In the genomic region with DNA sequence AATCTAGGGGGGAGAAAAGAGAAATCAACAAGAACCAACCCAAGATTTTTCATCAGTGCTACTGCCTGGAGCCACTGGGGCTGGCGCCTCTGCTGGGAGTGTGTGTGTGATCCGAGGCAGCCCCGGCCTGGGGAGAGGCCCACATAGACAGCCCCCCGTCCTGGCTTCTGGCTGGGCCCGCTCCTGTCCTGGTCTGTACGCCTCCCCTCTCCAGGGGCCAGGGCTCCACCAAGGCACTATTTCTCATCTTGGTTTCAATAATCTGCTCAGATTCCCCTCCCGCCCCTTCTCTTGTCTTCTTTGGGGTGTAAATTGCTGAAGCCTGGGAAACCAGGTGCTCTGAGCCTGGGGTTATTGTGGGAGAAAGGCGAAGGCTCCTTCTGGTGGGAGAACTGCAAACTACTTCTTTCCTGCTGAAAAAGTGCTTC, we compare ENCODE assay signal across 9 cellular contexts. TPM values are rescaled to one million over a fixed set of nuclear protein-coding genes. Genes with fewer than 3 reads are reported as not detected.
DNase-seq lines count a peak whose midpoint lies in the region; ATAC-seq and TF ChIP-seq lines count a peak whose summit lies in the region.
"Had no signal": no experiment of that assay in that cellular context is flagged by ENCODE, and none has a peak within 500 bp of the region (broad histone marks: within the 10 kb centered on the region; RNA-seq: fewer than 3 reads in every experiment).

No MANE protein-coding gene starts in this region.

- H3K9me3 Mint-ChIP-seq in endodermal cell (no peaks in the 10 kb centered on the region), nephron progenitor cell (no peaks in the 10 kb centered on the region)
- H3K9me3 Mint-ChIP-seq: natural killer cell had no signal

- intact Hi-C loops in Right ventricle myocardium inferior (cut with DNase I) (loop anchor here (5.0 kb wide), 1 partner anchor 151 kb away; no protein-coding TSS in a partner anchor), uterus (cut with DNase I; ENCODE audit: low total_unique reads) (loop anchor here (10.0 kb wide), 1 partner anchor 108 kb away; the partner anchor contains the start of gene SLC38A10)

- H3K4me1 ChIP-seq in cardiac muscle cell (ENCODE audit: low read depth): peaks cover 57% of the 10 kb centered on the region
- H3K4me1 ChIP-seq in endodermal cell (ENCODE audit: control insufficient read depth, insufficient read depth, low read length): peaks cover 9% of the 10 kb centered on the region
- H3K4me1 ChIP-seq in uterus: peaks cover 0 to 36% of the 10 kb centered on the region in 2 donors

- peaks cover 26% of the 10 kb centered on the region for H3K27me3 Mint-ChIP-seq in endodermal cell (ENCODE audit: insufficient read depth)
- peaks cover 13% of the 10 kb centered on the region for H3K27me3 Mint-ChIP-seq in nephron progenitor cell (ENCODE audit: low read depth, poor library complexity)

- peak in 1 of 2 donors; percentile 59 for DNase-seq in cardiac muscle cell (ENCODE audit: low read depth in 1 of 2, low spot score in 1 of 2)
- no peak for DNase-seq in Right ventricle myocardium inferior (ENCODE audit: missing footprints)
- DNase-seq in endodermal cell: peak; percentile 85
- DNase-seq in nephron progenitor cell: no peak
- no peak for DNase-seq in uterus
- DNase-seq in activated effector memory CD4-positive, alpha-beta T cell treated with Interleukin-2 at 50 U/mL for 16 hours: no peak
- DNase-seq: natural killer cell had no signal

- H3K27me3 ChIP-seq in cardiac muscle cell (no peaks in the 10 kb centered on the region), endodermal cell (ENCODE audit: control insufficient read depth, insufficient read depth, low read length, poor library complexity, severe bottlenecking) (no peaks in the 10 kb centered on the region), uterus (no peaks in the 10 kb centered on the region)

- H3K4me1 Mint-ChIP-seq in endodermal cell (peaks cover 33% of the 10 kb centered on the region), nephron progenitor cell (peaks cover 84% of the 10 kb centered on the region)

- WGBS in endodermal cell (ENCODE audit: insufficient coverage in 1 of 2, insufficient read length in 1 of 2), 2 experiments: 39 to 60% methylated on average over 3 to 8 of the region's 8 CpGs

- H3K36me3 ChIP-seq in cardiac muscle cell: no peaks in the 10 kb centered on the region
- no peaks in the 10 kb centered on the region for H3K36me3 ChIP-seq in endodermal cell (ENCODE audit: control insufficient read depth, insufficient read depth, low read length)
- H3K36me3 ChIP-seq in uterus: no peaks in the 10 kb centered on the region

- no peak overlapping the region for H3K9ac ChIP-seq in endodermal cell (ENCODE audit: extremely low read depth, low read length, poor library complexity, severe bottlenecking)

- H3K4me3 ChIP-seq in cardiac muscle cell: no peak overlapping the region
- H3K4me3 ChIP-seq in endodermal cell (ENCODE audit: low read length): no peak overlapping the region
- H3K4me3 ChIP-seq in uterus: no peak overlapping the region

- H3K9me3 ChIP-seq in cardiac muscle cell (ENCODE audit: low read depth) (no peaks in the 10 kb centered on the region), endodermal cell (ENCODE audit: control insufficient read depth, low read length) (no peaks in the 10 kb centered on the region), uterus (no peaks in the 10 kb centered on the region)

- TF ChIP-seq CTCF in cardiac muscle cell (IDR thresholded peaks at IDR 0.05; ENCODE audit: low read depth, low read length): peak; percentile 23
- peak; percentile 47 for TF ChIP-seq CTCF in endodermal cell (conservative IDR thresholded peaks at IDR 0.05)
- no peak for TF ChIP-seq CTCF in nephron progenitor cell (IDR thresholded peaks at IDR 0.05)
- TF ChIP-seq CTCF in uterus (IDR thresholded peaks at IDR 0.05): peak in 2 of 4 experiments; percentile 13 to 23

- H3K27ac Mint-ChIP-seq in endodermal cell (peak overlapping the region; percentile 56), nephron progenitor cell (peak overlapping the region; percentile 93)
- H3K27ac Mint-ChIP-seq: natural killer cell had no signal

- H3K27ac ChIP-seq in cardiac muscle cell: peak overlapping the region; percentile 90
- no peak overlapping the region for H3K27ac ChIP-seq in endodermal cell (ENCODE audit: low read depth, low read length)
- peak overlapping the region; percentile 97 for H3K27ac ChIP-seq in uterus

- no peak for TF ChIP-seq POLR2A in uterus (IDR thresholded peaks at IDR 0.05)

- H3K36me3 Mint-ChIP-seq in endodermal cell (ENCODE audit: low read depth) (peaks cover 12% of the 10 kb centered on the region), nephron progenitor cell (ENCODE audit: low read depth) (peaks cover 7% of the 10 kb centered on the region)
- H3K36me3 Mint-ChIP-seq: natural killer cell had no signal

- H3K4me3 Mint-ChIP-seq in endodermal cell (peak overlapping the region; percentile 87), nephron progenitor cell (peak overlapping the region; percentile 93)
- H3K4me3 Mint-ChIP-seq: natural killer cell had no signal

- ATAC-seq in Right ventricle myocardium inferior (no peak), HG03175 (IDR thresholded peaks at IDR 0.05; ENCODE audit: unreplicated experiment) (no peak), HG03095 (IDR thresholded peaks at IDR 0.05; ENCODE audit: unreplicated experiment) (no peak)
- ATAC-seq: natural killer cell had no signal

RNA-seq across cellular contexts. Expression of gene BAHCC1, which starts 7.8 kb away (rescaled TPM):
- total RNA-seq in cardiac muscle cell: 27.1 and 47.3 TPM in 2 replicates
- polyA plus RNA-seq in cardiac muscle cell: 20.0 and 20.3 TPM in 2 replicates
- 9.9 TPM for total RNA-seq in Right ventricle myocardium inferior
- total RNA-seq in endodermal cell: 10 to 100 TPM; 63.9 to 78.1 TPM
- 40.3 TPM for polyA plus RNA-seq in endodermal cell (2013, experiment 1 of 2)
- 37.2 TPM for polyA plus RNA-seq in endodermal cell (2013, experiment 2 of 2)
- total RNA-seq in uterus: 10 to 100 TPM in 2 of 4 donors, 1 to 10 TPM in 2; 1.5 to 34.1 (median 8.5) TPM
